14 cellular contexts compared by ENCODE assay signal in genomic region chr3:189839576-189839975, GRCh38.
DNase-seq lines count a peak whose midpoint lies in the region; ATAC-seq, FAIRE-seq and TF ChIP-seq lines count a peak whose summit lies in the region.
"Had no signal": no experiment of that assay in that cellular context is flagged by ENCODE, and none has a peak within 500 bp of the region (broad histone marks: within the 10 kb centered on the region; RNA-seq: fewer than 3 reads in every experiment).

No MANE protein-coding gene starts in this region.

- H3K9me3 ChIP-seq in mesenchymal stem cell (ENCODE audit: control insufficient read depth, low read length): no peaks in the 10 kb centered on the region
- H3K9me3 ChIP-seq: heart left ventricle, mucosa of descending colon had no signal

- H3K27ac ChIP-seq in mesenchymal stem cell (ENCODE audit: low read length, poor library complexity, severe bottlenecking): peak overlapping the region; percentile 62
- H3K27ac ChIP-seq: C4-2B, heart left ventricle had no signal

- H3K79me1 ChIP-seq in mesenchymal stem cell (replicated peaks; ENCODE audit: low read length, poor library complexity, severe bottlenecking): no peaks in the 10 kb centered on the region

- peaks cover 6% of the 10 kb centered on the region for H3K4me1 ChIP-seq in mesenchymal stem cell (ENCODE audit: control insufficient read depth, insufficient read depth, low read depth, low read length)
- H3K4me1 ChIP-seq: heart left ventricle had no signal

- H3K4me2 ChIP-seq in mesenchymal stem cell (ENCODE audit: low read length, poor library complexity, severe bottlenecking): no peak overlapping the region

- intact Hi-C loops in activated CD8-positive, alpha-beta T cell treated with anti-CD3 and anti-CD28 coated beads for 36 hours (cut with micrococcal nuclease): no loop called here

- no peak overlapping the region for H2BK15ac ChIP-seq in mesenchymal stem cell (ENCODE audit: low read depth, poor library complexity, severe bottlenecking)

- H3K4me3 Mint-ChIP-seq in activated CD8-positive, alpha-beta T cell treated with anti-CD3 and anti-CD28 coated beads for 36 hours: no peak overlapping the region
- H3K4me3 Mint-ChIP-seq: central memory CD8-positive, alpha-beta T cell had no signal

- in situ Hi-C loops in Caki2 (cut with HindIII; ENCODE audit: low pct_unique_long_range_greater_than_20kb, low sequenced_read_pairs): no loop called here

- H4K8ac ChIP-seq in mesenchymal stem cell (ENCODE audit: low read length): no peak overlapping the region

- POLR2A ChIA-PET in activated CD8-positive, alpha-beta T cell treated with anti-CD3 and anti-CD28 coated beads for 36 hours (lab: Charles Lee): no interaction called here

- H4K91ac ChIP-seq in mesenchymal stem cell (ENCODE audit: low read length): no peak overlapping the region

- H2AK5ac ChIP-seq in mesenchymal stem cell (ENCODE audit: low read length, severe bottlenecking): no peak overlapping the region

- H3K4ac ChIP-seq in mesenchymal stem cell (ENCODE audit: low read depth in 1 of 2, low read length in 2 of 2): no peak overlapping the region

- H2BK120ac ChIP-seq in mesenchymal stem cell (ENCODE audit: low read depth, low read length): no peak overlapping the region

- H3K27me3 ChIP-seq in bronchial epithelial cell (ENCODE audit: control insufficient read depth, insufficient read depth, low read length) (no peaks in the 10 kb centered on the region), mesenchymal stem cell (ENCODE audit: control insufficient read depth in 1 of 2, insufficient read depth in 1 of 2, low read length in 2 of 2) (no peaks in the 10 kb centered on the region)
- H3K27me3 ChIP-seq: heart left ventricle had no signal

- H2BK5ac ChIP-seq in mesenchymal stem cell (ENCODE audit: low read depth, low read length, poor library complexity, severe bottlenecking): peak overlapping the region; percentile 4

- 57% methylated on average over 2 of the region's 2 CpGs for WGBS in mesenchymal stem cell

- no peak overlapping the region for H3K23ac ChIP-seq in mesenchymal stem cell (ENCODE audit: low read length in 2 of 2)

- peaks cover 8% of the 10 kb centered on the region for H3K36me3 ChIP-seq in bronchial epithelial cell (ENCODE audit: control insufficient read depth, insufficient read depth, low read length)
- H3K36me3 ChIP-seq in mesenchymal stem cell (ENCODE audit: control insufficient read depth in 1 of 2, insufficient read depth in 2 of 2, low read depth in 1 of 2, low read length in 2 of 2): no peaks in the 10 kb centered on the region
- H3K36me3 ChIP-seq: heart left ventricle had no signal

- H3K27me3 Mint-ChIP-seq in activated CD8-positive, alpha-beta T cell treated with anti-CD3 and anti-CD28 coated beads for 36 hours: peaks cover 6% of the 10 kb centered on the region

- ATAC-seq in GM21825 (IDR thresholded peaks at IDR 0.05; ENCODE audit: unreplicated experiment) (no peak), GM18502 (IDR thresholded peaks at IDR 0.05; ENCODE audit: poor library complexity, unreplicated experiment) (no peak)
- no peak for ATAC-seq in activated CD8-positive, alpha-beta T cell treated with anti-CD3 and anti-CD28 coated beads for 36 hours
- ATAC-seq: mucosa of descending colon had no signal

- CTCF ChIA-PET in activated CD8-positive, alpha-beta T cell treated with anti-CD3 and anti-CD28 coated beads for 36 hours (lab: Charles Lee): interaction anchor here (1.3 kb wide), 1 partner anchor 115 kb away, joined by 6 read pairs; no protein-coding TSS in a partner anchor

- H3K14ac ChIP-seq in mesenchymal stem cell (ENCODE audit: low read length in 2 of 2): no peak overlapping the region

- H3K36me3 Mint-ChIP-seq in activated CD8-positive, alpha-beta T cell treated with anti-CD3 and anti-CD28 coated beads for 36 hours (ENCODE audit: low read depth): no peaks in the 10 kb centered on the region

- H2BK12ac ChIP-seq in mesenchymal stem cell (ENCODE audit: low read length in 2 of 2): no peak overlapping the region

- peak; percentile 92 for FAIRE-seq in bronchial epithelial cell (lab: Jason Lieb, UNC)

- no peak overlapping the region for H3K4me3 ChIP-seq in bronchial epithelial cell (ENCODE audit: low read depth, low read length)
- H3K4me3 ChIP-seq in mesenchymal stem cell (ENCODE audit: insufficient read depth in 1 of 2, low read depth in 1 of 2, low read length in 2 of 2): no peak overlapping the region
- H3K4me3 ChIP-seq: heart left ventricle, mucosa of descending colon had no signal

- H3K9me3 Mint-ChIP-seq in activated CD8-positive, alpha-beta T cell treated with anti-CD3 and anti-CD28 coated beads for 36 hours: no peaks in the 10 kb centered on the region
- H3K9me3 Mint-ChIP-seq: central memory CD8-positive, alpha-beta T cell had no signal

- H3K27ac Mint-ChIP-seq in activated CD8-positive, alpha-beta T cell treated with anti-CD3 and anti-CD28 coated beads for 36 hours: no peak overlapping the region

- peak; percentile 84 for DNase-seq in Caki2 (ENCODE audit: low read depth)
- peak; percentile 59 for DNase-seq in M059J (ENCODE audit: low read depth)
- DNase-seq in bronchial epithelial cell (ENCODE audit: low read depth): peak; percentile 89
- peak; percentile 77 for DNase-seq in mesenchymal stem cell
- DNase-seq in cerebellar cortex (ENCODE audit: low spot score): no peak
- DNase-seq in activated CD8-positive, alpha-beta T cell treated with anti-CD3 and anti-CD28 coated beads for 36 hours: no peak
- DNase-seq: activated T-cell treated with anti-CD3 and anti-CD28 coated beads, Interleukin-2, amount 50 U/mL, for 48 hours; heart left ventricle; mucosa of descending colon; NCI-H187 treated with DMSO at 0.1 percent for 48 hours had no signal

- H2AFZ ChIP-seq in mesenchymal stem cell (ENCODE audit: low read depth, low read length): no peak overlapping the region

- H3K9ac ChIP-seq in mesenchymal stem cell (ENCODE audit: low read length): peak overlapping the region; percentile 18

- H3K18ac ChIP-seq in mesenchymal stem cell (ENCODE audit: low read depth in 1 of 2, low read length in 2 of 2): no peak overlapping the region

- no peak for TF ChIP-seq CTCF in bronchial epithelial cell (IDR thresholded peaks at IDR 0.05; ENCODE audit: insufficient read depth, low read length, severe bottlenecking)
- TF ChIP-seq CTCF in activated CD8-positive, alpha-beta T cell treated with anti-CD3 and anti-CD28 coated beads for 36 hours (IDR thresholded peaks at IDR 0.05): no peak

- peaks cover 11% of the 10 kb centered on the region for H3K4me1 Mint-ChIP-seq in activated CD8-positive, alpha-beta T cell treated with anti-CD3 and anti-CD28 coated beads for 36 hours (ENCODE audit: low read depth)
- H3K4me1 Mint-ChIP-seq: central memory CD8-positive, alpha-beta T cell had no signal

Comparison
In these comparisons a context has a peak if more than half of its experiments do, and no peak if none do; other contexts are left out.
1. DNase-seq: peak in Caki2 (single experiment), M059J (single experiment), bronchial epithelial cell (single experiment) and mesenchymal stem cell (single experiment); none in cerebellar cortex (single experiment) and activated CD8-positive, alpha-beta T cell treated with anti-CD3 and anti-CD28 coated beads for 36 hours (single experiment).